20 cellular contexts compared by ENCODE assay signal in the genomic region with DNA sequence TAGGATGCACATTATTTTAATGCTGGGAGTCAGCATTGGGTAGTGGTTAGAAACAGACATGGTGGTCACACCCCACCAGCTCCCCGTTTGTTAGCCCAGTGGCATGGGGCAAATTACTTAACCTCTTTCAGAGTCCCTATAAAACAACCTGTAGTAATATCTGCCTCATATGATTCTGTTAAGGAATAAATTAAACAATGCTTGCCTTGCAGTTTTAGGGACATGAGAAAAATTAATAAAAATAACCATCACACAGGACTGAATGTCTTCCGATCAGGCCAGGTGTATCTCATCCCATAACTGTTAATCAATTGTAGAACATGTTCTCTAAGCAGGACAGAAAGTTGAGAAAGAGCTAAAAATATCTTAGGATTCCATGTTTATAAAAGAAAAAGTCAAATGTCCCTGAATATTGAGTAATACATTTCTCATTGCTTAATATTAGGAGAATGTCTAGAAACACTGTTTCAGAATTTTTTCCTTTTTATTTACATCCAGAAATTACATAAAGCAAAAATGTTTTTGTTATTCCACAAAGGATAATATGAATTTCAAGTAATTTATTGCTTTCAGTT.
"Had no signal": no experiment of that assay in that cellular context is flagged by ENCODE, and none has a peak within 500 bp of the region (broad histone marks: within the 10 kb centered on the region; RNA-seq: fewer than 3 reads in every experiment).

No MANE protein-coding gene starts in this region.

- H3K9me3 ChIP-seq: gastrocnemius medialis, mucosa of descending colon, neutrophil, psoas muscle, sigmoid colon, uterus had no signal

- ATAC-seq: gastrocnemius medialis; left lobe of liver; mucosa of descending colon; naive thymus-derived CD8-positive, alpha-beta T cell; psoas muscle had no signal

- H3K36me3 ChIP-seq: gastrocnemius medialis, neutrophil, sigmoid colon, uterus had no signal

- H3K4me1 ChIP-seq: gastrocnemius medialis, psoas muscle, sigmoid colon, uterus had no signal

- H3K27me3 ChIP-seq: gastrocnemius medialis, neutrophil, sigmoid colon, uterus had no signal

- H3K36me3 Mint-ChIP-seq: naive thymus-derived CD8-positive, alpha-beta T cell had no signal

- H3K4me1 Mint-ChIP-seq: naive thymus-derived CD8-positive, alpha-beta T cell had no signal

- H3K27ac Mint-ChIP-seq: endodermal cell; naive thymus-derived CD8-positive, alpha-beta T cell had no signal

- H3K27ac ChIP-seq: coronary artery, gastrocnemius medialis, neutrophil, psoas muscle, uterus had no signal

- H3K4me3 Mint-ChIP-seq: endodermal cell; naive thymus-derived CD8-positive, alpha-beta T cell had no signal

- H3K4me3 ChIP-seq: coronary artery, gastrocnemius medialis, mucosa of descending colon, psoas muscle, sigmoid colon, uterus had no signal

- DNase-seq: effector CD4-positive, alpha-beta T cell; endodermal cell; erythroblast; gastrocnemius medialis; glutamatergic neuron; islet precursor cell; mammary epithelial cell; mucosa of descending colon; naive thymus-derived CD8-positive, alpha-beta T cell; psoas muscle; retina; sigmoid colon; small intestine; stimulated activated CD4-positive, alpha-beta T cell treated with anti-CD3 and anti-CD28 coated beads, Interleukin-12 subunit alpha, Interleukin-12 subunit beta, amount 100 ng/mL, for 4 hours; stimulated activated naive CD4-positive, alpha-beta T cell; trophoblast cell; uterus had no signal
